In genomic region chr20:49695830-49696229, GRCh38 we compare ENCODE assay signal across 1 cellular context.
TF ChIP-seq lines count a peak whose summit lies in the region.

No MANE protein-coding gene starts in this region.

TF ChIP-seq in HepG2, 621 proteins besides CTCF, POLR2A, EP300 and RAD21 (continued from another document):
- TF ChIP-seq TRIM22 (IDR thresholded peaks at IDR 0.05): no peak
- peak; percentile 70; the same call in 1 of the 2 replicates for TF ChIP-seq MEIS1 (CRISPR knock-in tag; IDR thresholded peaks at IDR 0.05; ENCODE audit: borderline replicate concordance)
- TF ChIP-seq GFI1 (CRISPR knock-in tag; IDR thresholded peaks at IDR 0.05; ENCODE audit: borderline replicate concordance): no peak
- no peak for TF ChIP-seq ZBTB14 (CRISPR knock-in tag; IDR thresholded peaks at IDR 0.05)
- TF ChIP-seq ZBTB49 (CRISPR knock-in tag; IDR thresholded peaks at IDR 0.05; ENCODE audit: borderline replicate concordance): no peak
- TF ChIP-seq ETV5 (CRISPR knock-in tag; IDR thresholded peaks at IDR 0.05; ENCODE audit: borderline replicate concordance): no peak
- TF ChIP-seq ZNF235 (CRISPR knock-in tag; IDR thresholded peaks at IDR 0.05; ENCODE audit: borderline replicate concordance): no peak
- no peak for TF ChIP-seq PCBP2 (optimal IDR thresholded peaks at IDR 0.05; ENCODE audit: low read depth, low read length, poor library complexity, severe bottlenecking)
- no peak for TF ChIP-seq E2F2 (CRISPR knock-in tag; IDR thresholded peaks at IDR 0.05; ENCODE audit: borderline replicate concordance)
- TF ChIP-seq ZNF775 (CRISPR knock-in tag; IDR thresholded peaks at IDR 0.05; ENCODE audit: borderline replicate concordance): no peak
- no peak for TF ChIP-seq ZKSCAN1 (IDR thresholded peaks at IDR 0.05; ENCODE audit: low read length)
- no peak for TF ChIP-seq ZNF614 (CRISPR knock-in tag; IDR thresholded peaks at IDR 0.05; ENCODE audit: borderline replicate concordance)
- no peak for TF ChIP-seq ZNF784 (CRISPR knock-in tag; IDR thresholded peaks at IDR 0.05; ENCODE audit: borderline replicate concordance)
- no peak for TF ChIP-seq MNT (IDR thresholded peaks at IDR 0.05)
- no peak for TF ChIP-seq ZNF788 (CRISPR knock-in tag; IDR thresholded peaks at IDR 0.05; ENCODE audit: borderline replicate concordance)
- TF ChIP-seq AKAP8 (CRISPR knock-in tag; IDR thresholded peaks at IDR 0.05): no peak
- no peak for TF ChIP-seq IKZF5 (CRISPR knock-in tag; IDR thresholded peaks at IDR 0.05)
- TF ChIP-seq ZNF652 (CRISPR knock-in tag; IDR thresholded peaks at IDR 0.05; ENCODE audit: borderline replicate concordance, low read depth): no peak; the same call in 1 of the 2 replicates
- no peak for TF ChIP-seq ZNF460 (CRISPR knock-in tag; IDR thresholded peaks at IDR 0.05; ENCODE audit: borderline replicate concordance)
- TF ChIP-seq ZNF615 (CRISPR knock-in tag; IDR thresholded peaks at IDR 0.05; ENCODE audit: borderline replicate concordance): no peak
- TF ChIP-seq ZNF740 (CRISPR knock-in tag; IDR thresholded peaks at IDR 0.05): no peak
- TF ChIP-seq YEATS4 (CRISPR knock-in tag; IDR thresholded peaks at IDR 0.05; ENCODE audit: borderline replicate concordance): no peak
- TF ChIP-seq ZNF691 (CRISPR knock-in tag; IDR thresholded peaks at IDR 0.05; ENCODE audit: borderline replicate concordance, low read depth): no peak
- no peak for TF ChIP-seq TBP (CRISPR knock-in tag; IDR thresholded peaks at IDR 0.05)
- no peak for TF ChIP-seq ZNF709 (CRISPR knock-in tag; IDR thresholded peaks at IDR 0.05)
- no peak for TF ChIP-seq RBFOX2 (IDR thresholded peaks at IDR 0.05; ENCODE audit: low read depth, low read length)
- no peak for TF ChIP-seq ARHGAP35 (CRISPR knock-in tag; IDR thresholded peaks at IDR 0.05; ENCODE audit: borderline replicate concordance)
- TF ChIP-seq ZNF260 (CRISPR knock-in tag; IDR thresholded peaks at IDR 0.05; ENCODE audit: borderline replicate concordance, low read depth): no peak
- no peak for TF ChIP-seq ZFP1 (CRISPR knock-in tag; IDR thresholded peaks at IDR 0.05)
- no peak for TF ChIP-seq ZBTB8A (CRISPR knock-in tag; IDR thresholded peaks at IDR 0.05; ENCODE audit: borderline replicate concordance, low read depth)
- no peak for TF ChIP-seq CREB1 (IDR thresholded peaks at IDR 0.05)
- TF ChIP-seq CREB1 (CRISPR knock-in tag; IDR thresholded peaks at IDR 0.05): 0 out of 2 replicates have a peak, but pooled peaks have one; percentile 36
- TF ChIP-seq KAT7 (CRISPR knock-in tag; IDR thresholded peaks at IDR 0.05; ENCODE audit: borderline replicate concordance): no peak
- TF ChIP-seq NFIB (CRISPR knock-in tag; IDR thresholded peaks at IDR 0.05; ENCODE audit: borderline replicate concordance): no peak
- no peak for TF ChIP-seq NFKBIZ (CRISPR knock-in tag; IDR thresholded peaks at IDR 0.05)
- TF ChIP-seq SALL1 (CRISPR knock-in tag; IDR thresholded peaks at IDR 0.05): peak; percentile 34; the same call in 1 of the 2 replicates
- TF ChIP-seq BATF2 (CRISPR knock-in tag; IDR thresholded peaks at IDR 0.05): no peak
- TF ChIP-seq CENPX (CRISPR knock-in tag; IDR thresholded peaks at IDR 0.05): no peak
- no peak for TF ChIP-seq REXO4 (CRISPR knock-in tag; IDR thresholded peaks at IDR 0.05; ENCODE audit: borderline replicate concordance)
- no peak for TF ChIP-seq ZNF639 (CRISPR knock-in tag; conservative IDR thresholded peaks at IDR 0.05)
- no peak for TF ChIP-seq HMG20B (CRISPR knock-in tag; conservative IDR thresholded peaks at IDR 0.05)
